ENCODE assay signal across 1 cellular context in the genomic region with DNA sequence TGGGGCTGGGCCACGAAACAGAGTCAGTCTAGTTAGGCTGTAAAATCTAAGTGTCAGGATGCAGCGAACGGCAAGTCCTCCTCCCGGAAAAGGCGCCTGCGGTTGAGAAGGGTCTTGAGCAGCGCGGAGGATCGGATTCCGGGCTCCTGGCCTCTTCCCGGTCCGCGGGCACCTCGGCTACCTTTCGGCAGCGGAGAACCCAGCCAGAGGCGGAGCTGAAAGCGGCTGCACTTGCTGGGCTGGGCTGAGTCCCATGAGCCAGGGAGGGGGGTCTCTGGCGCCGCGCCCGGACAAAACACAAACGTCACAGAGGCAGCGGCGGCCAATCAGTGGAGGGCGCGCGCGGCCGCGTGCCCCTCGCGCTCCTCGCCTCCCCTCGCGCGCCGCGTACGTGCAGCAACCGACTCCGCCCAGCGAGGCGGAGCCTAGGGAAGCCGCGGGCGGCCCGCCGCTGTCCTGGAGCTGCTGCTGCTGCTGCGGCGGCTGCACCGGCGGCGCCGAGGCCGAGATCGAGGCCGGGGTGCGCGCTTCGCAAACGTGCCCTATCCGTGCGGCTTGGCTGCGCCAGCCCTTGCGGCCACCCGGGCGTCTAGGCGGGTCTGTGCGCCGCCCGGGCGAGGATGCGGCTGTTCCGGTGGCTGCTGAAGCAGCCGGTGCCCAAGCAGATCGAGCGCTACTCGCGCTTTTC.
TF ChIP-seq lines count a peak whose summit lies in the region.

Gene PDK3, plus strand, starts transcription at position 451 of the 688 bp plus-strand sequence. Its CDS starts 170 bp downstream, at position 621.

TF ChIP-seq in K562, 482 proteins besides CTCF, POLR2A, EP300 and RAD21 (continued from another document and continues in another):
- TF ChIP-seq ESRRB (CRISPR knock-in tag; IDR thresholded peaks at IDR 0.05; ENCODE audit: borderline replicate concordance) (no peak), DDX20 (tag; IDR thresholded peaks at IDR 0.05; ENCODE audit: low read depth) (no peak), CBX3 (IDR thresholded peaks at IDR 0.05; ENCODE audit: borderline replicate concordance in 1 of 2, low read length in 2 of 2) (no peak), MAFF (IDR thresholded peaks at IDR 0.05; ENCODE audit: low read length) (no peak), ZNF785 (CRISPR knock-in tag; IDR thresholded peaks at IDR 0.05) (no peak), CEBPB (tag; IDR thresholded peaks at IDR 0.05) (no peak), FOXA1 (IDR thresholded peaks at IDR 0.05; ENCODE audit: borderline replicate concordance) (no peak), E2F6 (IDR thresholded peaks at IDR 0.05; ENCODE audit: borderline replicate concordance in 1 of 2, extremely low read depth in 1 of 2, insufficient read depth in 1 of 2, insufficient read length in 1 of 2, low read depth in 1 of 2, low read length in 1 of 2, poor library complexity in 1 of 2, severe bottlenecking in 1 of 2) (peak; percentile 89 to 95), SNAPC5 (CRISPR knock-in tag; IDR thresholded peaks at IDR 0.05) (no peak), ETS2 (tag; IDR thresholded peaks at IDR 0.05; ENCODE audit: borderline replicate concordance, poor library complexity, severe bottlenecking) (no peak), E2F8 (IDR thresholded peaks at IDR 0.05; ENCODE audit: low read depth, partially characterized antibody) (no peak), ZNF239 (CRISPR knock-in tag; IDR thresholded peaks at IDR 0.05) (no peak), GTF2B (IDR thresholded peaks at IDR 0.05; ENCODE audit: extremely low read depth, insufficient read length) (no peak), ZBED1 (IDR thresholded peaks at IDR 0.05) (no peak), CBX1 (IDR thresholded peaks at IDR 0.05; ENCODE audit: low read depth) (no peak), MTA2 (IDR thresholded peaks at IDR 0.05; ENCODE audit: low read depth) (no peak), MYNN (IDR thresholded peaks at IDR 0.05) (no peak), MYNN (CRISPR knock-in tag; IDR thresholded peaks at IDR 0.05) (no peak), SFPQ (IDR thresholded peaks at IDR 0.05; ENCODE audit: low read depth, low read length) (no peak), ZNF551 (CRISPR knock-in tag; IDR thresholded peaks at IDR 0.05) (no peak), ZNF408 (CRISPR knock-in tag; IDR thresholded peaks at IDR 0.05; ENCODE audit: low read depth) (no peak), ZZZ3 (IDR thresholded peaks at IDR 0.05) (no peak), CBX5 (IDR thresholded peaks at IDR 0.05; ENCODE audit: borderline replicate concordance, low read depth) (no peak), ZEB2 (IDR thresholded peaks at IDR 0.05) (0 out of 2 replicates have a peak, but pooled peaks have one; percentile 19), PHTF2 (CRISPR knock-in tag; IDR thresholded peaks at IDR 0.05) (no peak)
- TF ChIP-seq, protein P1, sequence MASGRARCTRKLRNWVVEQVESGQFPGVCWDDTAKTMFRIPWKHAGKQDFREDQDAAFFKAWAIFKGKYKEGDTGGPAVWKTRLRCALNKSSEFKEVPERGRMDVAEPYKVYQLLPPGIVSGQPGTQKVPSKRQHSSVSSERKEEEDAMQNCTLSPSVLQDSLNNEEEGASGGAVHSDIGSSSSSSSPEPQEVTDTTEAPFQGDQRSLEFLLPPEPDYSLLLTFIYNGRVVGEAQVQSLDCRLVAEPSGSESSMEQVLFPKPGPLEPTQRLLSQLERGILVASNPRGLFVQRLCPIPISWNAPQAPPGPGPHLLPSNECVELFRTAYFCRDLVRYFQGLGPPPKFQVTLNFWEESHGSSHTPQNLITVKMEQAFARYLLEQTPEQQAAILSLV (tag; IDR thresholded peaks at IDR 0.05) = no peak
- TF ChIP-seq, protein P2, sequence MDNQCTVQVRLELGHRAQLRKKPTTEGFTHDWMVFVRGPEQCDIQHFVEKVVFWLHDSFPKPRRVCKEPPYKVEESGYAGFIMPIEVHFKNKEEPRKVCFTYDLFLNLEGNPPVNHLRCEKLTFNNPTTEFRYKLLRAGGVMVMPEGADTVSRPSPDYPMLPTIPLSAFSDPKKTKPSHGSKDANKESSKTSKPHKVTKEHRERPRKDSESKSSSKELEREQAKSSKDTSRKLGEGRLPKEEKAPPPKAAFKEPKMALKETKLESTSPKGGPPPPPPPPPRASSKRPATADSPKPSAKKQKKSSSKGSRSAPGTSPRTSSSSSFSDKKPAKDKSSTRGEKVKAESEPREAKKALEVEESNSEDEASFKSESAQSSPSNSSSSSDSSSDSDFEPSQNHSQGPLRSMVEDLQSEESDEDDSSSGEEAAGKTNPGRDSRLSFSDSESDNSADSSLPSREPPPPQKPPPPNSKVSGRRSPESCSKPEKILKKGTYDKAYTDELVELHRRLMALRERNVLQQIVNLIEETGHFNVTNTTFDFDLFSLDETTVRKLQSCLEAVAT (IDR thresholded peaks at IDR 0.05) = no peak
- TF ChIP-seq, protein P3, sequence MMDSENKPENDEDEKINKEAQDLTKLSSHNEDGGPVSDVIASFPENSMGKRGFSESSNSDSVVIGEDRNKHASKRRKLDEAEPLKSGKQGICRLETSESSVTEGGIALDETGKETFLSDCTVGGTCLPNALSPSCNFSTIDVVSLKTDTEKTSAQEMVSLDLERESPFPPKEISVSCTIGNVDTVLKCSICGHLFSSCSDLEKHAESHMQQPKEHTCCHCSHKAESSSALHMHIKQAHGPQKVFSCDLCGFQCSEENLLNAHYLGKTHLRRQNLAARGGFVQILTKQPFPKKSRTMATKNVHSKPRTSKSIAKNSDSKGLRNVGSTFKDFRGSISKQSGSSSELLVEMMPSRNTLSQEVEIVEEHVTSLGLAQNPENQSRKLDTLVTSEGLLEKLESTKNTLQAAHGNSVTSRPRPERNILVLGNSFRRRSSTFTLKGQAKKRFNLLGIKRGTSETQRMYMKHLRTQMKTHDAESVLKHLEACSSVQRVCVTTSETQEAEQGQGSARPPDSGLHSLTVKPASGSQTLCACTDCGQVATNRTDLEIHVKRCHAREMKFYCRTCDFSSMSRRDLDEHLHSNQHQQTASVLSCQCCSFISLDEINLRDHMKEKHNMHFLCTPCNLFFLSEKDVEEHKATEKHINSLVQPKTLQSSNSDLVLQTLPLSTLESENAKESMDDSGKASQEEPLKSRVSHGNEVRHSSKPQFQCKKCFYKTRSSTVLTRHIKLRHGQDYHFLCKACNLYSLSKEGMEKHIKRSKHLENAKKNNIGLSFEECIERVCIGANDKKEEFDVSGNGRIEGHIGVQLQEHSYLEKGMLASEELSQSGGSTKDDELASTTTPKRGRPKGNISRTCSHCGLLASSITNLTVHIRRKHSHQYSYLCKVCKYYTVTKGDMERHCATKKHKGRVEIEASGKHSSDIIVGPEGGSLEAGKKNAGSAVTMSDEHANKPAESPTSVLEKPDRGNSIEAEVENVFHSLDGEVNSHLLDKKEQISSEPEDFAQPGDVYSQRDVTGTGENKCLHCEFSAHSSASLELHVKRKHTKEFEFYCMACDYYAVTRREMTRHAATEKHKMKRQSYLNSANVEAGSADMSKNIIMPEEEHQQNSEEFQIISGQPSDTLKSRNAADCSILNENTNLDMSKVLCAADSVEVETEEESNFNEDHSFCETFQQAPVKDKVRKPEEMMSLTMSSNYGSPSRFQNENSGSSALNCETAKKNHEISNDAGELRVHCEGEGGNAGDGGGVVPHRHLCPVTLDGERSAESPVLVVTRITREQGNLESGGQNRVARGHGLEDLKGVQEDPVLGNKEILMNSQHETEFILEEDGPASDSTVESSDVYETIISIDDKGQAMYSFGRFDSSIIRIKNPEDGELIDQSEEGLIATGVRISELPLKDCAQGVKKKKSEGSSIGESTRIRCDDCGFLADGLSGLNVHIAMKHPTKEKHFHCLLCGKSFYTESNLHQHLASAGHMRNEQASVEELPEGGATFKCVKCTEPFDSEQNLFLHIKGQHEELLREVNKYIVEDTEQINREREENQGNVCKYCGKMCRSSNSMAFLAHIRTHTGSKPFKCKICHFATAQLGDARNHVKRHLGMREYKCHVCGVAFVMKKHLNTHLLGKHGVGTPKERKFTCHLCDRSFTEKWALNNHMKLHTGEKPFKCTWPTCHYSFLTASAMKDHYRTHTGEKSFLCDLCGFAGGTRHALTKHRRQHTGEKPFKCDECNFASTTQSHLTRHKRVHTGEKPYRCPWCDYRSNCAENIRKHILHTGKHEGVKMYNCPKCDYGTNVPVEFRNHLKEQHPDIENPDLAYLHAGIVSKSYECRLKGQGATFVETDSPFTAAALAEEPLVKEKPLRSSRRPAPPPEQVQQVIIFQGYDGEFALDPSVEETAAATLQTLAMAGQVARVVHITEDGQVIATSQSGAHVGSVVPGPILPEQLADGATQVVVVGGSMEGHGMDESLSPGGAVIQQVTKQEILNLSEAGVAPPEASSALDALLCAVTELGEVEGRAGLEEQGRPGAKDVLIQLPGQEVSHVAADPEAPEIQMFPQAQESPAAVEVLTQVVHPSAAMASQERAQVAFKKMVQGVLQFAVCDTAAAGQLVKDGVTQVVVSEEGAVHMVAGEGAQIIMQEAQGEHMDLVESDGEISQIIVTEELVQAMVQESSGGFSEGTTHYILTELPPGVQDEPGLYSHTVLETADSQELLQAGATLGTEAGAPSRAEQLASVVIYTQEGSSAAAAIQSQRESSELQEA (IDR thresholded peaks at IDR 0.05; ENCODE audit: low read depth) = no peak
- TF ChIP-seq, protein P4, sequence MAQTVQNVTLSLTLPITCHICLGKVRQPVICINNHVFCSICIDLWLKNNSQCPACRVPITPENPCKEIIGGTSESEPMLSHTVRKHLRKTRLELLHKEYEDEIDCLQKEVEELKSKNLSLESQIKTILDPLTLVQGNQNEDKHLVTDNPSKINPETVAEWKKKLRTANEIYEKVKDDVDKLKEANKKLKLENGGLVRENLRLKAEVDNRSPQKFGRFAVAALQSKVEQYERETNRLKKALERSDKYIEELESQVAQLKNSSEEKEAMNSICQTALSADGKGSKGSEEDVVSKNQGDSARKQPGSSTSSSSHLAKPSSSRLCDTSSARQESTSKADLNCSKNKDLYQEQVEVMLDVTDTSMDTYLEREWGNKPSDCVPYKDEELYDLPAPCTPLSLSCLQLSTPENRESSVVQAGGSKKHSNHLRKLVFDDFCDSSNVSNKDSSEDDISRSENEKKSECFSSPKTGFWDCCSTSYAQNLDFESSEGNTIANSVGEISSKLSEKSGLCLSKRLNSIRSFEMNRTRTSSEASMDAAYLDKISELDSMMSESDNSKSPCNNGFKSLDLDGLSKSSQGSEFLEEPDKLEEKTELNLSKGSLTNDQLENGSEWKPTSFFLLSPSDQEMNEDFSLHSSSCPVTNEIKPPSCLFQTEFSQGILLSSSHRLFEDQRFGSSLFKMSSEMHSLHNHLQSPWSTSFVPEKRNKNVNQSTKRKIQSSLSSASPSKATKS (CRISPR knock-in tag; IDR thresholded peaks at IDR 0.05) = no peak
- TF ChIP-seq, protein P5, sequence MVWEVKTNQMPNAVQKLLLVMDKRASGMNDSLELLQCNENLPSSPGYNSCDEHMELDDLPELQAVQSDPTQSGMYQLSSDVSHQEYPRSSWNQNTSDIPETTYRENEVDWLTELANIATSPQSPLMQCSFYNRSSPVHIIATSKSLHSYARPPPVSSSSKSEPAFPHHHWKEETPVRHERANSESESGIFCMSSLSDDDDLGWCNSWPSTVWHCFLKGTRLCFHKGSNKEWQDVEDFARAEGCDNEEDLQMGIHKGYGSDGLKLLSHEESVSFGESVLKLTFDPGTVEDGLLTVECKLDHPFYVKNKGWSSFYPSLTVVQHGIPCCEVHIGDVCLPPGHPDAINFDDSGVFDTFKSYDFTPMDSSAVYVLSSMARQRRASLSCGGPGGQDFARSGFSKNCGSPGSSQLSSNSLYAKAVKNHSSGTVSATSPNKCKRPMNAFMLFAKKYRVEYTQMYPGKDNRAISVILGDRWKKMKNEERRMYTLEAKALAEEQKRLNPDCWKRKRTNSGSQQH (CRISPR knock-in tag; IDR thresholded peaks at IDR 0.05) = no peak
